In the genomic region with DNA sequence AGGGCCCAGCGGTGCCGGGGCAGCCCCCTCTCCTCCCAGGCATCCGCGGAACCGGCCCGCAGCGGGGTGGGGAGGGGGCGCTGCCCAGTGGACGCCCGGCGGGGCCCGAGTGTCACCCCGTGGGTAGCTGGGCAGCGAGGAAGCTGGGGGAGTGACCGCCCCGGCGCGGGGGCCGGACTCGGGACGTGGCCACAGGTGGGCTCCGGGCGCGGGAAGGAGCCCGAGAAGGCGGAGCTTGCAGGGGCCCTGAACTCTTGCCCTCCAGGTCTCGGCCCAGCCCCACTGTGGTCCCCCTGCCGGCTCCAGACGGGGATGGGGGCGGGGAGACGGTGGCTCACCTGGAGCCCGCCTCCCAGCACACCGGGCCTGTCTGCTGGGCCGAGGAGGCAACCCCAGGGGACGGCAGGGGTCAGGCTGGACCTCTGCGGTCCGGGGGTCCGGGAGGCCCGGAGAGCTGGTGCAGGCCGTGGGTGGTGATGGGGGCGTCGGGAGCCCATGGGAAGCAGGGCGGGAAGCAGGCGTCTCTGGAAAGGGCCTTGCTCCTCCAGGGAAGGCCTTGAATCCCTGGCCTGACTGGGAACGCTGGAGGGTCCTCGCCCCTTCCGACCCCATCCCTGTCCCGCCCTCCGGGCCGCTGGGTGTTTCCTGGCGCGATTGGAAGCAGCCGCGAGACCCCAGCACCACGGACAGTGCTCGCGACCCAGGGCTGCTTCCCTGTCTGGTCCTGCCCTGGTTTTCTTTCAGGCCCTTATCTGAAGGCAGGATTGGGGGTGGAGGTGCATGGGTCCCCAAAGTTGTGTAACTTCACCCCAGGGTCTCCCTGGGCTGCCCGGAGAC, we compare ENCODE assay signal across 12 cellular contexts. TPM values are rescaled to one million over a fixed set of nuclear protein-coding genes. Genes with fewer than 3 reads are reported as not detected.
DNase-seq lines count a peak whose midpoint lies in the region; TF ChIP-seq lines count a peak whose summit lies in the region.
"Had no signal": no experiment of that assay in that cellular context is flagged by ENCODE, and none has a peak within 500 bp of the region (broad histone marks: within the 10 kb centered on the region; RNA-seq: fewer than 3 reads in every experiment).

No MANE protein-coding gene starts in this region.

- no peak for TF ChIP-seq POLR2A in stomach (IDR thresholded peaks at IDR 0.05)

- H3K9me2 ChIP-seq in neural cell (ENCODE audit: insufficient read depth, low read length): no peaks in the 10 kb centered on the region
- no peaks in the 10 kb centered on the region for H3K9me2 ChIP-seq in Karpas-422 (replicated peaks; ENCODE audit: insufficient read depth, low read length)

- H3K4me2 ChIP-seq in neural cell (ENCODE audit: low read length) (peak overlapping the region; percentile 10), Karpas-422 (ENCODE audit: low read depth, low read length, poor library complexity, severe bottlenecking) (no peak overlapping the region)

- H3K36me3 ChIP-seq in NT2/D1 (ENCODE audit: insufficient read depth, insufficient read length, low read length) (peaks cover 18% of the 10 kb centered on the region), neural cell (ENCODE audit: insufficient read depth, low read length) (no peaks in the 10 kb centered on the region), Karpas-422 (ENCODE audit: insufficient read depth, low read length) (no peaks in the 10 kb centered on the region), stomach (no peaks in the 10 kb centered on the region)
- H3K36me3 ChIP-seq: pancreas had no signal

- H3F3A ChIP-seq in neural cell (ENCODE audit: insufficient read depth, low read length, poor library complexity, severe bottlenecking): no peaks in the 10 kb centered on the region

- TF ChIP-seq EP300 in neural cell (conservative IDR thresholded peaks at IDR 0.05; ENCODE audit: poor library complexity, severe bottlenecking): no peak
- TF ChIP-seq EP300 in stomach (IDR thresholded peaks at IDR 0.05): no peak

- H3K27ac ChIP-seq in dorsolateral prefrontal cortex (peak overlapping the region in 47 of 59 donors; percentile 4 to 84 (median 57)), neural cell (ENCODE audit: low read length) (no peak overlapping the region), Karpas-422 (ENCODE audit: low read length) (no peak overlapping the region), stomach (no peak overlapping the region)
- H3K27ac ChIP-seq: pancreas had no signal

- H3K79me2 ChIP-seq in neural cell (replicated peaks; ENCODE audit: insufficient read depth, low read length): peaks cover 5% of the 10 kb centered on the region
- no peaks in the 10 kb centered on the region for H3K79me2 ChIP-seq in Karpas-422 (ENCODE audit: low read length)

- H3K4me3 ChIP-seq in NT2/D1 (ENCODE audit: insufficient read length, low read depth) (peak overlapping the region; percentile 61), dorsolateral prefrontal cortex (peak overlapping the region in 58 of 59 donors; percentile 29 to 73 (median 59)), neural cell (ENCODE audit: low read length) (peak overlapping the region; percentile 88), Karpas-422 (ENCODE audit: low read length) (no peak overlapping the region), stomach (peak overlapping the region in 2 of 4 donors; percentile 34 to 43)

- H3K27me3 ChIP-seq in NT2/D1 (ENCODE audit: insufficient read depth, insufficient read length) (peaks cover 14% of the 10 kb centered on the region), dorsolateral prefrontal cortex (peaks cover 0 to 25% (median 9%) of the 10 kb centered on the region in 45 donors), neural cell (ENCODE audit: insufficient read depth, low read depth, low read length) (peaks cover 8% of the 10 kb centered on the region), Karpas-422 (ENCODE audit: low read length) (no peaks in the 10 kb centered on the region), stomach (peaks cover 15 to 84% (median 48%) of the 10 kb centered on the region in 3 donors)

- H4K20me1 ChIP-seq in neural cell (ENCODE audit: insufficient read depth) (no peaks in the 10 kb centered on the region), Karpas-422 (ENCODE audit: insufficient read depth, low read depth, low read length) (no peaks in the 10 kb centered on the region)

- no peak for TF ChIP-seq RAD21 in neural cell (conservative IDR thresholded peaks at IDR 0.05)

- WGBS in stomach, 5 donors: 9 to 15% (median 11%) methylated on average over 14 to 58 of the region's 58 CpGs

- intact Hi-C loops in dorsolateral prefrontal cortex (cut with DNase I) (loop anchor here (5.0 to 10.0 kb wide), 2 partner anchors 377 to 385 kb away; no protein-coding TSS in a partner anchor), stomach (cut with DNase I; ENCODE audit: low total_unique reads) (loop anchor here (5.0 kb wide), 1 partner anchor 187 kb away; no protein-coding TSS in a partner anchor)

- H3K4me1 ChIP-seq in NT2/D1 (ENCODE audit: insufficient read depth, insufficient read length) (peaks cover 17% of the 10 kb centered on the region), Karpas-422 (ENCODE audit: low read length) (peaks cover 16% of the 10 kb centered on the region), stomach (peaks cover 20 to 24% (median 23%) of the 10 kb centered on the region in 4 donors)
- H3K4me1 ChIP-seq: pancreas had no signal

- H3K9me3 ChIP-seq in NT2/D1 (ENCODE audit: insufficient read depth, low read length) (0 out of 2 replicates have a peak, but pooled peaks cover 6% of the 10 kb centered on the region), neural cell (ENCODE audit: low read length) (no peaks in the 10 kb centered on the region), Karpas-422 (ENCODE audit: low read length) (peaks cover 2% of the 10 kb centered on the region; the same call in 1 of the 2 replicates), stomach (no peaks in the 10 kb centered on the region)
- H3K9me3 ChIP-seq: pancreas had no signal

- peak overlapping the region; percentile 80 for H3K9ac ChIP-seq in NT2/D1 (ENCODE audit: insufficient read length, low read depth)
- H3K9ac ChIP-seq in neural cell (ENCODE audit: low read length): peak overlapping the region; percentile 73
- no peak overlapping the region for H3K9ac ChIP-seq in Karpas-422 (ENCODE audit: low read length)

- TF ChIP-seq CTCF in dorsolateral prefrontal cortex (IDR thresholded peaks at IDR 0.05 in 54 of 56, conservative IDR thresholded peaks at IDR 0.05 in 2 of 56; ENCODE audit: low read depth in 1 of 56, partially characterized antibody in 56 of 56) (no peak), neural cell (IDR thresholded peaks at IDR 0.05; ENCODE audit: poor library complexity, severe bottlenecking) (no peak), stomach (IDR thresholded peaks at IDR 0.05) (no peak)

- DNase-seq in EH (ENCODE audit: low read depth) (peak; percentile 22), NT2/D1 (ENCODE audit: low read depth, low spot score) (no peak), dorsolateral prefrontal cortex (no peak), hypothalamus (lab: John Stamatoyannopoulos, UW) (no peak), RKO (ENCODE audit: low spot score) (no peak), Karpas-422 (no peak), stomach (no peak)
- DNase-seq: activated CD4-positive, alpha-beta T cell treated with anti-CD3 and anti-CD28 coated beads for 48 hours; activated gamma-delta T cell treated with Interleukin-2 at 50 U/mL for 16 hours; NCI-H748 treated with DMSO at 0.1 percent for 48 hours; pancreas had no signal

- H2AFZ ChIP-seq in neural cell (ENCODE audit: low read depth, low read length) (no peak overlapping the region), Karpas-422 (ENCODE audit: low read length) (no peak overlapping the region)

TF ChIP-seq in neural cell, 6 proteins besides CTCF, POLR2A, EP300 and RAD21:
- TF ChIP-seq, protein P1, sequence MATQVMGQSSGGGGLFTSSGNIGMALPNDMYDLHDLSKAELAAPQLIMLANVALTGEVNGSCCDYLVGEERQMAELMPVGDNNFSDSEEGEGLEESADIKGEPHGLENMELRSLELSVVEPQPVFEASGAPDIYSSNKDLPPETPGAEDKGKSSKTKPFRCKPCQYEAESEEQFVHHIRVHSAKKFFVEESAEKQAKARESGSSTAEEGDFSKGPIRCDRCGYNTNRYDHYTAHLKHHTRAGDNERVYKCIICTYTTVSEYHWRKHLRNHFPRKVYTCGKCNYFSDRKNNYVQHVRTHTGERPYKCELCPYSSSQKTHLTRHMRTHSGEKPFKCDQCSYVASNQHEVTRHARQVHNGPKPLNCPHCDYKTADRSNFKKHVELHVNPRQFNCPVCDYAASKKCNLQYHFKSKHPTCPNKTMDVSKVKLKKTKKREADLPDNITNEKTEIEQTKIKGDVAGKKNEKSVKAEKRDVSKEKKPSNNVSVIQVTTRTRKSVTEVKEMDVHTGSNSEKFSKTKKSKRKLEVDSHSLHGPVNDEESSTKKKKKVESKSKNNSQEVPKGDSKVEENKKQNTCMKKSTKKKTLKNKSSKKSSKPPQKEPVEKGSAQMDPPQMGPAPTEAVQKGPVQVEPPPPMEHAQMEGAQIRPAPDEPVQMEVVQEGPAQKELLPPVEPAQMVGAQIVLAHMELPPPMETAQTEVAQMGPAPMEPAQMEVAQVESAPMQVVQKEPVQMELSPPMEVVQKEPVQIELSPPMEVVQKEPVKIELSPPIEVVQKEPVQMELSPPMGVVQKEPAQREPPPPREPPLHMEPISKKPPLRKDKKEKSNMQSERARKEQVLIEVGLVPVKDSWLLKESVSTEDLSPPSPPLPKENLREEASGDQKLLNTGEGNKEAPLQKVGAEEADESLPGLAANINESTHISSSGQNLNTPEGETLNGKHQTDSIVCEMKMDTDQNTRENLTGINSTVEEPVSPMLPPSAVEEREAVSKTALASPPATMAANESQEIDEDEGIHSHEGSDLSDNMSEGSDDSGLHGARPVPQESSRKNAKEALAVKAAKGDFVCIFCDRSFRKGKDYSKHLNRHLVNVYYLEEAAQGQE (IDR thresholded peaks at IDR 0.05; ENCODE audit: borderline replicate concordance): no peak
- TF ChIP-seq POLR2AphosphoS5 (IDR thresholded peaks at IDR 0.05) (no peak), MXI1 (conservative IDR thresholded peaks at IDR 0.05; ENCODE audit: poor library complexity, severe bottlenecking) (no peak), EZH2 (IDR thresholded peaks at IDR 0.05; ENCODE audit: borderline replicate concordance, insufficient read depth, low read length, poor library complexity, severe bottlenecking) (no peak), TAF1 (IDR thresholded peaks at IDR 0.05; ENCODE audit: low read depth) (no peak), SMC3 (conservative IDR thresholded peaks at IDR 0.05; ENCODE audit: poor library complexity) (no peak)

RNA-seq across cellular contexts. Expression of a gene that starts 1.9 kb away (rescaled TPM):
- total RNA-seq in dorsolateral prefrontal cortex (100 to 1,000 TPM in 84 of 120 experiments, 10 to 100 TPM in 36; 25.5 to 227 (median 115) TPM), stomach (1 to 10 TPM in 1 of 5 donors, not detected in 4; 1.7 TPM)
- polyA plus RNA-seq in neural cell (8.8 and 17.6 TPM in 2 replicates), stomach (under 1 TPM; 0.10 to 0.46 (median 0.19) TPM)
- 34.0 and 38.0 TPM in 2 replicates for polyA minus RNA-seq in neural cell
- total RNA-seq in Karpas-422 (2014; rRNA removed; shearing (Covaris generic); ENCODE audit: low replicate concordance): not detected in 2 replicates

Comparison
In these comparisons a context has a peak if more than half of its experiments do, and no peak if none do; other contexts are left out.
1. H3K27ac ChIP-seq: peak in dorsolateral prefrontal cortex (47 of 59); none in neural cell (single experiment), Karpas-422 (single experiment) and stomach (0 of 5).
2. RNA of a gene that starts 1.9 kb away (total RNA-seq): 25.5 to 227 TPM in dorsolateral prefrontal cortex; not detected in Karpas-422 and 1.7 TPM in stomach; every median in the first group is over 10 times any median in the second.